32 cellular contexts compared by ENCODE assay signal in the genomic region with DNA sequence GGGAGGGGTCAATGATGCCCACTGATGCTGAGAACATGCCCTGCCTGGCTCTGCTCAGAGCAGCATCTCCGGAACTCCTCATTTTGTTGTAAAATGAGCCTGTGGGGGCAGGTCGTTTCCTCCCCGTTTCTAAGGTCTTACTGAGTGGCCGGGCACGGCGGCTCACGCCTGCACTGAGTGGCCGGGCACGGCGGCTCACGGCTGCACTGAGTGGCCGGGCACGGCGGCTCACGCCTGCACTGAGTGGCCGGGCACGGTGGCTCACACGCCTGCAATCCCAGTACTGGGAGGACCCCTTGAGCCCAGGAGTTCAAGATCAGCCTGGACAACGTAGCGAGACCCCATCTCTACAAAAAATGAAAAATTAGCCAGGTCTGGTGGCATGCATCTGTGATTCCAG. TPM values are rescaled to one million over a fixed set of nuclear protein-coding genes. Genes with fewer than 3 reads are reported as not detected.
"Had no signal": no experiment of that assay in that cellular context is flagged by ENCODE, and none has a peak within 500 bp of the region (broad histone marks: within the 10 kb centered on the region; RNA-seq: fewer than 3 reads in every experiment).

No MANE protein-coding gene starts in this region.

- DNase-seq: activated B cell treated with CpG ODN at 0.5 μM for 24 hours; activated CD4-positive, alpha-beta memory T cell treated with anti-CD3 and anti-CD28 coated beads for 36 hours; activated CD4-positive, alpha-beta T cell treated with anti-CD3 and anti-CD28 coated beads for 48 hours; activated CD4-positive, alpha-beta T cell treated with anti-CD3 and anti-CD28 coated beads, Interleukin-2, amount 50 U/mL, for 1 hour; activated CD8-positive, alpha-beta memory T cell treated with anti-CD3 and anti-CD28 coated beads, Interleukin-2, amount 10 ng/mL, durations not matched to agents 7 days and 5 days; activated CD8-positive, alpha-beta memory T cell treated with anti-CD3 and anti-CD28 coated beads, Interleukin-2, amount 50 U/mL, for 4 hours; activated CD8-positive, alpha-beta T cell treated with anti-CD3 and anti-CD28 coated beads, Interleukin-2, amount 10 ng/mL, durations not matched to agents 7 days and 5 days; activated gamma-delta T cell; activated naive CD4-positive, alpha-beta T cell; activated naive CD4-positive, alpha-beta T cell treated with anti-CD3 and anti-CD28 coated beads, Interleukin-2, amount 10 ng/mL, durations not matched to agents 7 days and 5 days; activated naive CD8-positive, alpha-beta T cell treated with anti-CD3 and anti-CD28 coated beads, Interleukin-2, amount 10 ng/mL, durations not matched to agents 7 days and 5 days; activated T-cell treated with anti-CD3 and anti-CD28 coated beads, Interleukin-2, amount 50 U/mL, for 1 hour; activated T-cell treated with anti-CD3 and anti-CD28 coated beads, Interleukin-2, amount 50 U/mL, for 72 hours; dorsolateral prefrontal cortex; effector memory CD4-positive, alpha-beta T cell; endodermal cell; foreskin keratinocyte; gastrocnemius medialis; T-helper 1 cell; T-helper 17 cell; T1000; WERI-Rb-1 had no signal

- H3K4me3 ChIP-seq: ascending aorta, breast epithelium, cardiac muscle cell, coronary artery, dorsolateral prefrontal cortex, gastrocnemius medialis had no signal

- H3K9me3 ChIP-seq: ascending aorta, breast epithelium, gastrocnemius medialis had no signal

- H3K4me1 ChIP-seq: ascending aorta, breast epithelium, foreskin keratinocyte had no signal

- H3K27ac ChIP-seq: ascending aorta, breast epithelium, cardiac muscle cell, coronary artery, foreskin keratinocyte, gastrocnemius medialis, WERI-Rb-1 had no signal

- ATAC-seq: activated CD4-positive, CD25-positive, alpha-beta regulatory T cell treated with anti-CD3 and anti-CD28 coated beads, Interleukin-2, amount 50 U/mL, for 24 hours; activated CD8-positive, alpha-beta memory T cell treated with anti-CD3 and anti-CD28 coated beads, Interleukin-2, amount 10 ng/mL, durations not matched to agents 7 days and 5 days; activated CD8-positive, alpha-beta T cell treated with anti-CD3 and anti-CD28 coated beads, Interleukin-2, amount 10 ng/mL, durations not matched to agents 7 days and 5 days; activated naive CD4-positive, alpha-beta T cell treated with anti-CD3 and anti-CD28 coated beads, Interleukin-2, amount 50 U/mL, for 72 hours; activated T-cell treated with anti-CD3 and anti-CD28 coated beads, Interleukin-2, amount 50 U/mL, for 72 hours; esophagus mucosa; foreskin keratinocyte; gastrocnemius medialis; T-helper 17 cell had no signal

- H3K36me3 ChIP-seq: cardiac muscle cell had no signal

- H3K27me3 ChIP-seq: ascending aorta, breast epithelium, cardiac muscle cell, dorsolateral prefrontal cortex, foreskin keratinocyte, gastrocnemius medialis had no signal

RNA-seq across cellular contexts. Expression of a gene that starts 39.0 kb away (rescaled TPM):
- total RNA-seq: activated B cell treated with CpG ODN at 0.5 μM for 24 hours; activated CD4-positive, alpha-beta memory T cell treated with anti-CD3 and anti-CD28 coated beads for 36 hours; activated CD8-positive, alpha-beta memory T cell treated with anti-CD3 and anti-CD28 coated beads for 36 hours; activated CD8-positive, alpha-beta memory T cell treated with anti-CD3 and anti-CD28 coated beads, Interleukin-2, amount 10 ng/mL, durations not matched to agents 7 days and 5 days; activated CD8-positive, alpha-beta T cell treated with anti-CD3 and anti-CD28 coated beads, Interleukin-2, amount 10 ng/mL, durations not matched to agents 7 days and 5 days; activated naive CD4-positive, alpha-beta T cell treated with anti-CD3 and anti-CD28 coated beads, Interleukin-2, amount 50 U/mL, for 72 hours; activated naive CD8-positive, alpha-beta T cell treated with anti-CD3 and anti-CD28 coated beads, Interleukin-2, amount 10 ng/mL, durations not matched to agents 7 days and 5 days; activated T-cell treated with anti-CD3 and anti-CD28 coated beads, Interleukin-2, amount 50 U/mL, for 72 hours; ascending aorta; breast epithelium; cardiac muscle cell; cerebellum; endodermal cell; epithelial cell of proximal tubule; esophagus mucosa; foreskin keratinocyte; gastrocnemius medialis; T-helper 17 cell had no signal
- polyA plus RNA-seq: cardiac muscle cell, foreskin keratinocyte had no signal
